Comparison of ENCODE assay signal across 1 cellular context in genomic region chr7:151876899-151877777, GRCh38.
TF ChIP-seq lines count a peak whose summit lies in the region.

TSS of gene PRKAG2 (minus strand) at chr7:151877115. CDS start at chr7:151876620, 495 bp downstream.

TF ChIP-seq in GM12878, 131 proteins besides CTCF, POLR2A, EP300 and RAD21 (continued from another document):
- TF ChIP-seq E2F8 (IDR thresholded peaks at IDR 0.05; ENCODE audit: low read depth, partially characterized antibody) (no peak), NR2C1 (IDR thresholded peaks at IDR 0.05) (no peak), BHLHE40 (IDR thresholded peaks at IDR 0.05; ENCODE audit: borderline replicate concordance in 1 of 2, low read depth in 2 of 2, low read length in 1 of 2) (peak in 1 of 2 experiments; percentile 67; a peak in 2 of 4 replicates), ZNF687 (IDR thresholded peaks at IDR 0.05) (0 out of 2 replicates have a peak, but pooled peaks have one; percentile 19), GATAD2B (conservative IDR thresholded peaks at IDR 0.05; ENCODE audit: low read depth) (peak; percentile 62), EZH2 (IDR thresholded peaks at IDR 0.05; ENCODE audit: borderline replicate concordance, control insufficient read depth, low read depth, low read length) (0 out of 2 replicates have a peak, but pooled peaks have one; percentile 68)
